ENCODE assay signal across 21 cellular contexts in the genomic region with DNA sequence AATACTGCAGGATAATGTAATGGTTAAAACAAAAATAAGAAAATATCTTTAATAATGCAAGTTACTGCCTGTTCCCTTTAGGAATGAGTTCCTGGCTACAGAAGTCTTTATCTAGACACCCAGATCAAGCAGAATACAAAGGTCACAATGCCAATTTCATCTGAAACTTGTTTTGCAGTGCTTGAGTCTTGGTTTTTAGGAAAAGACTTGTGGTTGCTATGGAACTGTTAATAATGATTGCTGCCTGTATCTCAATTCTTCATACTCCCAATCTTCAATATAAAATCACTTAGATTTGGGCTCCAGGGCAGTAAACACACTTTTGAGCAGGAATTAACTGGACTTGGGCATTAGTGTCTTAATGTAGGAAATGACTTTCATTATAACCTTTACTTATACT. TPM values are rescaled to one million over a fixed set of nuclear protein-coding genes. Genes with fewer than 3 reads are reported as not detected.
"Had no signal": no experiment of that assay in that cellular context is flagged by ENCODE, and none has a peak within 500 bp of the region (broad histone marks: within the 10 kb centered on the region; RNA-seq: fewer than 3 reads in every experiment).

No MANE protein-coding gene starts in this region.

- DNase-seq: cerebellar nuclear complex; effector memory CD4-positive, alpha-beta T cell; gastrocnemius medialis; glutamatergic neuron; kidney; left cardiac atrium; mucosa of descending colon; naive thymus-derived CD8-positive, alpha-beta T cell; small intestine; stimulated activated CD4-positive, alpha-beta T cell treated with anti-CD3 and anti-CD28 coated beads, Interleukin-2, amount 100 ng/mL, for 48 hours; stimulated activated naive CD4-positive, alpha-beta T cell treated with Interleukin-2 at 50 U/mL for 16 hours; thyroid gland had no signal

- H3K4me2 ChIP-seq: hepatocyte had no signal

- FAIRE-seq: colon, endometrium, kidney, small intestine, urothelium cell line had no signal

- H3K4me3 ChIP-seq: esophagus muscularis mucosa, gastrocnemius medialis, hepatocyte, mucosa of descending colon, right atrium auricular region, suprapubic skin, thyroid gland had no signal

- ATAC-seq: gastrocnemius medialis; left cardiac atrium; mucosa of descending colon; naive thymus-derived CD8-positive, alpha-beta T cell had no signal

- H3K9me3 ChIP-seq: esophagus muscularis mucosa, gastrocnemius medialis, mucosa of descending colon, right atrium auricular region, suprapubic skin, thyroid gland had no signal

- H3K27me3 ChIP-seq: esophagus muscularis mucosa, gastrocnemius medialis, hepatocyte, right atrium auricular region, suprapubic skin, thyroid gland had no signal

- H3K27ac ChIP-seq: epithelial cell of prostate, esophagus muscularis mucosa, gastrocnemius medialis, hepatocyte, suprapubic skin, thyroid gland had no signal

- H3K36me3 ChIP-seq: gastrocnemius medialis, suprapubic skin had no signal

- H2AFZ ChIP-seq: hepatocyte had no signal

- H3K79me2 ChIP-seq: hepatocyte had no signal

- H3K4me1 ChIP-seq: gastrocnemius medialis had no signal

RNA-seq across cellular contexts. Expression of gene CAVIN2, which starts 14.2 kb away (rescaled TPM):
- total RNA-seq: naive thymus-derived CD8-positive, alpha-beta T cell had no signal
- polyA plus RNA-seq: naive thymus-derived CD8-positive, alpha-beta T cell; neural cell had no signal
